Comparison of ENCODE assay signal across 11 cellular contexts in the genomic region with DNA sequence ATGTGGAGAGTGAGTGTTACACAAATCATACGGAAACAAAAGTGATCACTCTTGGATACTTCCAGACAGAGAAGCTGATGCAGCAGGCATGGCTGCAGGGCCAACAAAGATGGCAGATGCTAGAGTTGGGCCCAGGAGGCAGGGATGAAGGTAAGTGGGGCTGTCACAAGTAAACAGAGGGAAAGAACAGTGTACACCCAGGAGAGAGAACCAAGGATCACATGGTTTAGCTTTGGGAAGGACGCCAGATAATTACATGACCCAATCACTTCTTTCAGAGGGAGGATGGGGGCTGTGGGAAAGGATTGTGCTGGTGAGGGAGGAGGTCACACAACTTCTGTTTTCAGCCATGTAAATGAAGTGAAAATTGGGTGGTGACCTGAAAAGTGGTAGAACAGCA.
"Had no signal": no experiment of that assay in that cellular context is flagged by ENCODE, and none has a peak within 500 bp of the region (broad histone marks: within the 10 kb centered on the region; RNA-seq: fewer than 3 reads in every experiment).

No MANE protein-coding gene starts in this region.

- H3K36me3 ChIP-seq: brain microvascular endothelial cell, WERI-Rb-1 had no signal

- H3K4me3 ChIP-seq: testis had no signal

- DNase-seq: activated CD4-positive, alpha-beta T cell treated with anti-CD3 and anti-CD28 coated beads for 4 hours; activated T-cell treated with anti-CD3 and anti-CD28 coated beads for 4 hours; brain microvascular endothelial cell; dermis blood vessel endothelial cell; hypothalamus; nephron progenitor cell; stimulated activated CD4-positive, alpha-beta T cell treated with anti-CD3 and anti-CD28 coated beads, Interleukin-12 subunit alpha, Interleukin-12 subunit beta, amount 100 ng/mL, for 4 hours; stimulated activated naive CD8-positive, alpha-beta T cell treated with anti-CD3 and anti-CD28 coated beads, Interleukin-15, amount 100 ng/mL, for 72 hours; T1000; testis; WERI-Rb-1 had no signal

- H3K9me3 ChIP-seq: testis had no signal

- H3K27ac ChIP-seq: brain microvascular endothelial cell, WERI-Rb-1 had no signal

- H3K27me3 ChIP-seq: brain microvascular endothelial cell, testis had no signal

- ATAC-seq: stimulated activated naive CD8-positive, alpha-beta T cell treated with anti-CD3 and anti-CD28 coated beads, Interleukin-15, amount 100 ng/mL, for 72 hours had no signal
